ENCODE assay signal across 8 cellular contexts in genomic region chr22:28883657-28883916, GRCh38. TPM values are rescaled to one million over a fixed set of nuclear protein-coding genes. Genes with fewer than 3 reads are reported as not detected.
A peak's percentile ranks its signal among the peaks of the same experiment; 100 is the strongest.
DNase-seq lines count a peak whose midpoint lies in the region; ATAC-seq and TF ChIP-seq lines count a peak whose summit lies in the region.

No MANE protein-coding gene starts in this region.

- H3K9me3 ChIP-seq in fibroblast of lung (ENCODE audit: control insufficient read depth, insufficient read depth, low read depth, low read length): no peaks in the 10 kb centered on the region
- no peaks in the 10 kb centered on the region for H3K9me3 ChIP-seq in skeletal muscle tissue (ENCODE audit: control insufficient read depth in 3 of 3, low read length in 3 of 3)

- no peaks in the 10 kb centered on the region for H3K27me3 ChIP-seq in KMS-11 (ENCODE audit: insufficient read depth, low read depth)
- no peaks in the 10 kb centered on the region for H3K27me3 ChIP-seq in fibroblast of lung (ENCODE audit: control insufficient read depth, insufficient read depth, low read length)
- H3K27me3 ChIP-seq in skeletal muscle tissue (ENCODE audit: control insufficient read depth in 3 of 3, insufficient read depth in 3 of 3, low read length in 3 of 3): no peaks in the 10 kb centered on the region

- peak; percentile 23 for ATAC-seq in GM19023 (IDR thresholded peaks at IDR 0.05; ENCODE audit: unreplicated experiment)
- no peak for ATAC-seq in activated CD4-positive, CD25-positive, alpha-beta regulatory T cell treated with anti-CD3 and anti-CD28 coated beads, Interleukin-2, amount 50 U/mL, for 24 hours

- H3K9ac ChIP-seq in KMS-11 (peak overlapping the region; percentile 42; the same call in 1 of the 2 replicates), fibroblast of lung (ENCODE audit: insufficient read depth, low read length) (peak overlapping the region; percentile 50), skeletal muscle tissue (ENCODE audit: low read depth in 1 of 3, low read length in 3 of 3) (peak overlapping the region in 1 of 3 donors; percentile 62)

- H3K4me3 ChIP-seq in KMS-11 (IDR thresholded peaks at IDR 0.05; ENCODE audit: insufficient read depth, low read depth, low read length) (no peak overlapping the region), fibroblast of lung (replicated peaks in 1 of 4; ENCODE audit: control extremely low read depth in 1 of 4, insufficient read depth in 1 of 4, low read depth in 3 of 4, low read length in 4 of 4) (peak overlapping the region in 2 of 4 experiments; percentile 60 to 68), skeletal muscle tissue (ENCODE audit: low read length in 3 of 3) (peak overlapping the region in 2 of 3 donors; percentile 61 to 73)

- H3K79me2 ChIP-seq in KMS-11 (ENCODE audit: insufficient read depth, low read depth) (peaks cover 35% of the 10 kb centered on the region; the same call in 1 of the 2 replicates), fibroblast of lung (ENCODE audit: control insufficient read depth, insufficient read depth, low read length) (peaks cover 2% of the 10 kb centered on the region)

- H3K27ac ChIP-seq in KMS-11 (no peak overlapping the region), fibroblast of lung (ENCODE audit: insufficient read depth, low read length) (no peak overlapping the region), skeletal muscle tissue (ENCODE audit: low read depth, low read length) (no peak overlapping the region)

- H3K4me1 ChIP-seq in KMS-11 (ENCODE audit: low read depth, poor library complexity, severe bottlenecking) (peaks cover 25% of the 10 kb centered on the region), fibroblast of lung (ENCODE audit: control insufficient read depth, extremely low read depth, insufficient read depth, low read length) (peaks cover 2% of the 10 kb centered on the region), skeletal muscle tissue (ENCODE audit: control insufficient read depth in 3 of 3, insufficient read depth in 3 of 3, low read length in 3 of 3) (peaks cover 15 to 28% (median 22%) of the 10 kb centered on the region in 3 donors)

- H3K4me2 ChIP-seq in KMS-11 (no peak overlapping the region), fibroblast of lung (ENCODE audit: extremely low read depth, insufficient read depth, low read length) (no peak overlapping the region)

- no peak for DNase-seq in fibroblast of lung (ENCODE audit: low read depth in 2 of 2)
- no peak for DNase-seq in NCI-H2081 (lab: John Stamatoyannopoulos, UW)
- no peak for DNase-seq in NCI-H187 treated with DMSO at 0.1 percent for 48 hours (lab: John Stamatoyannopoulos, UW)
- DNase-seq in NCI-H146 treated with DMSO at 0.1 percent for 48 hours (lab: John Stamatoyannopoulos, UW; ENCODE audit: unreplicated experiment): no peak

- H2AFZ ChIP-seq in KMS-11 (ENCODE audit: low read depth) (no peak overlapping the region), fibroblast of lung (ENCODE audit: low read length) (no peak overlapping the region)

- H4K20me1 ChIP-seq in KMS-11 (ENCODE audit: insufficient read depth): peaks cover 9% of the 10 kb centered on the region; the same call in 1 of the 2 replicates
- no peaks in the 10 kb centered on the region for H4K20me1 ChIP-seq in fibroblast of lung (ENCODE audit: control insufficient read depth, extremely low read depth, insufficient read depth, low read length)

- H3K36me3 ChIP-seq in KMS-11 (ENCODE audit: insufficient read depth): no peaks in the 10 kb centered on the region
- no peaks in the 10 kb centered on the region for H3K36me3 ChIP-seq in fibroblast of lung (ENCODE audit: control insufficient read depth, insufficient read depth, low read length)
- no peaks in the 10 kb centered on the region for H3K36me3 ChIP-seq in skeletal muscle tissue (ENCODE audit: control insufficient read depth in 3 of 3, insufficient read depth in 3 of 3, low read length in 3 of 3)

- TF ChIP-seq CTCF in KMS-11 (conservative IDR thresholded peaks at IDR 0.05; ENCODE audit: low read depth, low read length) (no peak), fibroblast of lung (conservative IDR thresholded peaks at IDR 0.05 in 1 of 2, IDR thresholded peaks at IDR 0.05 in 1 of 2; ENCODE audit: low read depth in 1 of 2, low read length in 2 of 2) (no peak)

RNA-seq across cellular contexts. Expression of gene ZNRF3, which starts 0.2 kb away (rescaled TPM):
- total RNA-seq in fibroblast of lung (2.3 and 2.6 TPM in 2 replicates), skeletal muscle tissue (7.3 TPM)
- 1.1 and 2.5 TPM in 2 replicates for polyA plus RNA-seq in fibroblast of lung
- polyA plus RNA-seq in fibroblast of lung (2012): 1.2 and 3.1 TPM in 2 replicates
- polyA minus RNA-seq in fibroblast of lung (ENCODE audit: low replicate concordance): 2.6 and 3.8 TPM in 2 replicates
